ENCODE assay signal across 8 cellular contexts in the genomic region with DNA sequence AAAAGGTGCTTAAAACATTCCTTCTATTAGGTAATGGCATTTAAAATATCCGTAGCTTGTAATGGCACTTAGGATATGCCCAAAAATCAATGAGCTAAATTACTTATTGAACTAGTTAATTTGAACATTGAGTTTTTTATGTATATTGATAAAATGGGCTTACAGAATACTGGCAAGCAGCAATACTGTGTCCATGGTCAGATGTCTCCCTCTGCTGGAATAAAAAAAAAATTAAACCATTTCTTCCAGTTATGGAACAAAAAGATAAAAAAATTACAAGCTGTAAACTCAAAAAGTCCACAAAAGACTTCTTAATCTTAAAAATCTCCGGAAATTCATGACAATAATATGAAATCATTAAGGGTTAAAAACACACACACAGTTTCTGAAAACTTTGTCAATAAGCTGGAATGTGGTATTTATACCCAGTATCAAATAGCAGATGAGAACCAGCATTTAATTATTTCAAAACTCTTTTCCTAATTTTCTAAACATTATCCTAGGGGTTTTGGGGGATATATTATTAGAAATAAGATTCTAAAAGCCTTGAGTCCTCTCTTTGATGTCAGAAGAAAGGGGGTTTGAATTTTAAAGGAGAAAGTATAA. TPM values are rescaled to one million over a fixed set of nuclear protein-coding genes. Genes with fewer than 3 reads are reported as not detected.
DNase-seq lines count a peak whose midpoint lies in the region; ATAC-seq, FAIRE-seq and TF ChIP-seq lines count a peak whose summit lies in the region.

No MANE protein-coding gene starts in this region.

- H3K79me2 ChIP-seq in OCI-LY7 (ENCODE audit: insufficient read depth, low read depth, low read length): no peaks in the 10 kb centered on the region

- H3K27ac Mint-ChIP-seq in activated T-helper 2 cell treated with anti-CD3 and anti-CD28 coated beads, Interferon-gamma antibody, Interleukin-2, Interleukin-4, amounts not matched to agents 10 μg/mL and 5 μg/mL and 100 μg/mL, durations not matched to agents 14 hours and 24 hours and 36 hours: no peak overlapping the region

- FAIRE-seq in A549 (lab: Jason Lieb, UNC): peak; percentile 28

- TF ChIP-seq CTCF in A549 (IDR thresholded peaks at IDR 0.05) (peak; percentile 75), GM12864 (IDR thresholded peaks at IDR 0.05; ENCODE audit: low read depth, low read length, missing control alignments) (peak; percentile 28), OCI-LY7 (conservative IDR thresholded peaks at IDR 0.05; ENCODE audit: low read length) (peak; percentile 83), fibroblast of villous mesenchyme (IDR thresholded peaks at IDR 0.05; ENCODE audit: insufficient read depth, low read depth, low read length) (peak; percentile 40)

- POLR2A ChIA-PET in A549 (lab: Yijun Ruan, JAX) (no interaction called here), OCI-LY7 (lab: Charles Lee) (interaction anchor here (0.5 to 0.8 kb wide), 2 partner anchors 13 to 50 kb away, joined by 4 to 5 read pairs; no protein-coding TSS in a partner anchor)

- H3K4me1 ChIP-seq in A549 (no peaks in the 10 kb centered on the region), OCI-LY7 (ENCODE audit: insufficient read depth, low read length, poor library complexity, severe bottlenecking) (no peaks in the 10 kb centered on the region)

- H3K4me3 Mint-ChIP-seq in activated T-helper 2 cell treated with anti-CD3 and anti-CD28 coated beads, Interferon-gamma antibody, Interleukin-2, Interleukin-4, amounts not matched to agents 10 μg/mL and 5 μg/mL and 100 μg/mL, durations not matched to agents 14 hours and 24 hours and 36 hours (ENCODE audit: low read depth): no peak overlapping the region

- CTCF ChIA-PET in A549 (lab: Yijun Ruan, JAX): interaction anchor here (0.6 to 2.2 kb wide), 24 partner anchors 8 to 1251 kb away, joined by 3 to 8 read pairs (median 4); no protein-coding TSS in a partner anchor
- CTCF ChIA-PET in OCI-LY7 (lab: Charles Lee; ENCODE audit: unreplicated experiment): interaction anchor here (1.2 kb wide), 1 partner anchor 37 kb away, joined by 3 read pairs; no protein-coding TSS in a partner anchor

- H3K9me3 ChIP-seq in A549 (no peaks in the 10 kb centered on the region), OCI-LY7 (ENCODE audit: low read length) (no peaks in the 10 kb centered on the region)

- H3K4me3 ChIP-seq in A549 (no peak overlapping the region), GM12864 (ENCODE audit: low read depth, low read length) (no peak overlapping the region), OCI-LY7 (ENCODE audit: low read depth, low read length, poor library complexity, severe bottlenecking) (no peak overlapping the region), fibroblast of villous mesenchyme (ENCODE audit: low read depth, low read length) (no peak overlapping the region)

- under 1% methylated on average over 2 of the region's 2 CpGs for WGBS in A549 (ENCODE audit: missing lambda C conversion rate)

- BruUV-seq in OCI-LY7 (replicated peaks; lab: Mats Ljungman, UMichigan): no TSS peak

- DNase-seq in A549 (ENCODE audit: low read depth in 1 of 2, low spot score in 1 of 2) (peak; percentile 38 to 44), GM12864 (ENCODE audit: low read depth) (no peak), OCI-LY7 (ENCODE audit: low spot score) (peak; percentile 30), fibroblast of villous mesenchyme (ENCODE audit: low read depth) (peak; percentile 24), NCI-H524 treated with DMSO at 0.1 percent for 48 hours (lab: John Stamatoyannopoulos, UW) (no peak), activated gamma-delta T cell (lab: John Stamatoyannopoulos, UW) (no peak)
- DNase-seq in activated T-helper 2 cell treated with anti-CD3 and anti-CD28 coated beads, Interferon-gamma antibody, Interleukin-2, Interleukin-4, amounts not matched to agents 10 μg/mL and 5 μg/mL and 100 μg/mL, durations not matched to agents 14 hours and 24 hours and 36 hours (ENCODE audit: low spot score): no peak

- peaks cover 4% of the 10 kb centered on the region for H3K4me1 Mint-ChIP-seq in activated T-helper 2 cell treated with anti-CD3 and anti-CD28 coated beads, Interferon-gamma antibody, Interleukin-2, Interleukin-4, amounts not matched to agents 10 μg/mL and 5 μg/mL and 100 μg/mL, durations not matched to agents 14 hours and 24 hours and 36 hours (ENCODE audit: low read depth)

- peak; percentile 77 to 78 for TF ChIP-seq RAD21 in A549 (conservative IDR thresholded peaks at IDR 0.05 in 1 of 2, IDR thresholded peaks at IDR 0.05 in 1 of 2)

- H3K27me3 Mint-ChIP-seq in activated T-helper 2 cell treated with anti-CD3 and anti-CD28 coated beads, Interferon-gamma antibody, Interleukin-2, Interleukin-4, amounts not matched to agents 10 μg/mL and 5 μg/mL and 100 μg/mL, durations not matched to agents 14 hours and 24 hours and 36 hours (ENCODE audit: low read depth): peaks cover 11% of the 10 kb centered on the region

- H2AFZ ChIP-seq in OCI-LY7 (ENCODE audit: low read length): no peak overlapping the region

- no peak for TF ChIP-seq EP300 in A549 (IDR thresholded peaks at IDR 0.05)

- intact Hi-C loops in OCI-LY7 (cut with micrococcal nuclease; ENCODE audit: unreplicated experiment): no loop called here
- intact Hi-C loops in activated T-helper 2 cell treated with anti-CD3 and anti-CD28 coated beads, Interferon-gamma antibody, Interleukin-2, Interleukin-4, amounts not matched to agents 10 μg/mL and 5 μg/mL and 100 μg/mL, durations not matched to agents 14 hours and 24 hours and 36 hours (cut with micrococcal nuclease): no loop called here

- no peaks in the 10 kb centered on the region for H3K36me3 ChIP-seq in OCI-LY7 (ENCODE audit: insufficient read depth, low read length)

- TF ChIP-seq POLR2A in A549 (IDR thresholded peaks at IDR 0.05; ENCODE audit: low read length): no peak

- ATAC-seq in A549 (peak; percentile 41 to 66; a peak in 2 of 6 replicates), GM21529 (IDR thresholded peaks at IDR 0.05; ENCODE audit: unreplicated experiment) (no peak)

- no peaks in the 10 kb centered on the region for H3K9me2 ChIP-seq in OCI-LY7 (ENCODE audit: insufficient read depth, low read length)

- H3K36me3 Mint-ChIP-seq in activated T-helper 2 cell treated with anti-CD3 and anti-CD28 coated beads, Interferon-gamma antibody, Interleukin-2, Interleukin-4, amounts not matched to agents 10 μg/mL and 5 μg/mL and 100 μg/mL, durations not matched to agents 14 hours and 24 hours and 36 hours (ENCODE audit: low read depth): peaks cover 5% of the 10 kb centered on the region

- H3K9me3 Mint-ChIP-seq in activated T-helper 2 cell treated with anti-CD3 and anti-CD28 coated beads, Interferon-gamma antibody, Interleukin-2, Interleukin-4, amounts not matched to agents 10 μg/mL and 5 μg/mL and 100 μg/mL, durations not matched to agents 14 hours and 24 hours and 36 hours: peaks cover 7% of the 10 kb centered on the region

- no peak overlapping the region for H3K27ac ChIP-seq in A549
- H3K27ac ChIP-seq in OCI-LY7 (ENCODE audit: low read depth, low read length, poor library complexity, severe bottlenecking): no peak overlapping the region

- H4K20me1 ChIP-seq in OCI-LY7 (ENCODE audit: insufficient read depth, low read length): no peaks in the 10 kb centered on the region

- H3K4me2 ChIP-seq in A549: no peak overlapping the region
- no peak overlapping the region for H3K4me2 ChIP-seq in OCI-LY7 (ENCODE audit: low read length)

TF ChIP-seq in A549, 52 proteins besides CTCF, POLR2A, EP300 and RAD21:
- TF ChIP-seq FOXS1 (CRISPR knock-in tag; IDR thresholded peaks at IDR 0.05) (no peak), RCOR1 (IDR thresholded peaks at IDR 0.05; ENCODE audit: low read depth, low read length) (no peak), SMC3 (IDR thresholded peaks at IDR 0.05) (peak; percentile 49; the same call in 2 of the 3 replicates), KDM5A (IDR thresholded peaks at IDR 0.05) (no peak)

RNA-seq across cellular contexts. Expression of a gene that starts 21.5 kb away (rescaled TPM):
- polyA plus RNA-seq in A549 (2011; rRNA removed) (170 and 211 TPM in 2 replicates), A549 (2017; fragmentation: RNase III; extraction: RNeasy Plus Mini Kit Qiagen cat#74134 plus additional on column Dnase treatment) (210 to 219 TPM (median 212 TPM) in 3 replicates)
- polyA plus RNA-seq in A549 (2012; cell fraction: cytosol; rRNA removed): 116 and 126 TPM in 2 replicates
- polyA plus RNA-seq in A549 (2012; cell fraction: nucleus; rRNA removed): 60.9 and 65.6 TPM in 2 replicates
- polyA minus RNA-seq in A549 (2011; rRNA and poly(A)+ RNA removed): 75.8 and 83.4 TPM in 2 replicates
- 66.3 and 80.6 TPM in 2 replicates for total RNA-seq in OCI-LY7 (2014; rRNA removed; shearing (Covaris generic))
- total RNA-seq in OCI-LY7 (2022) (137 and 144 TPM in 2 replicates), fibroblast of villous mesenchyme (70.2 and 76.9 TPM in 2 replicates)
- 164 and 170 TPM in 2 replicates for total RNA-seq in activated T-helper 2 cell treated with anti-CD3 and anti-CD28 coated beads, Interferon-gamma antibody, Interleukin-2, Interleukin-4, amounts not matched to agents 10 μg/mL and 5 μg/mL and 100 μg/mL, durations not matched to agents 14 hours and 24 hours and 36 hours

Comparison
In these comparisons a context has a peak if more than half of its experiments do, and no peak if none do; other contexts are left out.
1. DNase-seq: peak in A549 (2 of 2), OCI-LY7 (single experiment) and fibroblast of villous mesenchyme (single experiment); none in GM12864 (single experiment), activated T-helper 2 cell treated with anti-CD3 and anti-CD28 coated beads, Interferon-gamma antibody, Interleukin-2, Interleukin-4, amounts not matched to agents 10 μg/mL and 5 μg/mL and 100 μg/mL, durations not matched to agents 14 hours and 24 hours and 36 hours (single experiment), NCI-H524 treated with DMSO at 0.1 percent for 48 hours (single experiment) and activated gamma-delta T cell (single experiment).
2. CTCF ChIP-seq: peak in every context shown above with its lines; median percentile 83 in OCI-LY7; 75 in A549; 40 in fibroblast of villous mesenchyme; 28 in GM12864.